ENCODE assay signal across 8 cellular contexts in genomic region chr11:61581030-61581928, GRCh38. TPM values are rescaled to one million over a fixed set of nuclear protein-coding genes. Genes with fewer than 3 reads are reported as not detected.
A peak's percentile ranks its signal among the peaks of the same experiment; 100 is the strongest.
DNase-seq lines count a peak whose midpoint lies in the region; ATAC-seq and TF ChIP-seq lines count a peak whose summit lies in the region.

TSS of gene SYT7 (minus strand) at chr11:61581076. CDS start at chr11:61580820, 256 bp downstream.

- peak within 1 kb of the TSS; percentile 29 for H3K4me3 ChIP-seq in Jurkat, Clone E6-1 (ENCODE audit: low read length)
- peak within 1 kb of the TSS; percentile 61 to 65 for H3K4me3 ChIP-seq in mucosa of rectum (ENCODE audit: low read length in 2 of 2)

- H3K9ac ChIP-seq in mucosa of rectum (ENCODE audit: low read depth in 1 of 2, low read length in 2 of 2) = peak within 1 kb of the TSS; percentile 24 to 74

- peak; percentile 86 for DNase-seq in DMS114 treated with DMSO at 0.1 percent for 48 hours (lab: John Stamatoyannopoulos, UW; ENCODE audit: unreplicated experiment)
- peak; percentile 92 for DNase-seq in Jurkat, Clone E6-1 (ENCODE audit: low read depth, low spot score)
- DNase-seq in OCI-M2 (lab: John Stamatoyannopoulos, UW; ENCODE audit: unreplicated experiment) = peak; percentile 48
- DNase-seq in activated T-cell treated with anti-CD3 and anti-CD28 coated beads, Interleukin-2, amount 50 U/mL, for 24 hours = peak; percentile 99
- peak; percentile 94 to 96 for DNase-seq in erythroblast (lab: John Stamatoyannopoulos, UW)
- DNase-seq in stimulated activated CD8-positive, alpha-beta memory T cell treated with anti-CD3 and anti-CD28 coated beads, Interleukin-4, amount 100 ng/mL, for 24 hours (ENCODE audit: low read depth) = peak; percentile 93

- H3K4me1 ChIP-seq in mucosa of rectum (ENCODE audit: control insufficient read depth in 2 of 2, insufficient read depth in 2 of 2, low read length in 2 of 2) = peaks cover 11 to 17% of the 10 kb centered on the region in 2 donors

- H3K4me1 Mint-ChIP-seq in activated T-cell treated with anti-CD3 and anti-CD28 coated beads, Interleukin-2, amount 50 U/mL, for 24 hours (ENCODE audit: low read depth) = peaks cover 8% of the 10 kb centered on the region

- no peaks in the 10 kb centered on the region for H3K9me3 Mint-ChIP-seq in activated T-cell treated with anti-CD3 and anti-CD28 coated beads, Interleukin-2, amount 50 U/mL, for 24 hours

- H3K27ac ChIP-seq in mucosa of rectum (ENCODE audit: low read depth in 2 of 2, low read length in 2 of 2) = peak within 1 kb of the TSS; percentile 74 to 86

- no peak for TF ChIP-seq POLR2A in erythroblast (IDR thresholded peaks at IDR 0.05; ENCODE audit: low read length)

- H3K27me3 ChIP-seq in mucosa of rectum (ENCODE audit: control insufficient read depth in 2 of 2, insufficient read depth in 2 of 2, low read length in 2 of 2) = peaks cover 12 to 18% of the 10 kb centered on the region in 2 donors

- H3K27ac Mint-ChIP-seq in activated T-cell treated with anti-CD3 and anti-CD28 coated beads, Interleukin-2, amount 50 U/mL, for 24 hours = peak within 1 kb of the TSS; percentile 50

- ATAC-seq in GM21723 (IDR thresholded peaks at IDR 0.05; ENCODE audit: unreplicated experiment) = peak; percentile 89

- H3K4me3 Mint-ChIP-seq in activated T-cell treated with anti-CD3 and anti-CD28 coated beads, Interleukin-2, amount 50 U/mL, for 24 hours = peak within 1 kb of the TSS; percentile 69

- H3K36me3 ChIP-seq in mucosa of rectum (ENCODE audit: control insufficient read depth in 2 of 2, insufficient read depth in 2 of 2, low read length in 2 of 2) = no peaks in the 10 kb centered on the region

- H3K36me3 Mint-ChIP-seq in activated T-cell treated with anti-CD3 and anti-CD28 coated beads, Interleukin-2, amount 50 U/mL, for 24 hours (ENCODE audit: low read depth) = no peaks in the 10 kb centered on the region

- H3K27me3 Mint-ChIP-seq in activated T-cell treated with anti-CD3 and anti-CD28 coated beads, Interleukin-2, amount 50 U/mL, for 24 hours = peaks cover 43% of the 10 kb centered on the region

- H3K9me3 ChIP-seq in mucosa of rectum (ENCODE audit: control insufficient read depth in 2 of 2, low read length in 2 of 2) = no peaks in the 10 kb centered on the region

RNA-seq across cellular contexts. Expression of gene SYT7, which starts in this region (rescaled TPM):
- 6.1 TPM for polyA plus RNA-seq in Jurkat, Clone E6-1 (2012; ENCODE audit: insufficient read depth, insufficient read length)

Comparison
In these comparisons a context has a peak if more than half of its experiments do, and no peak if none do; other contexts are left out.
1. Peak in every context shown above with its lines: DNase-seq, ATAC-seq, H3K4me3 ChIP-seq and H3K27ac ChIP-seq.
2. DNase-seq: peak in every context shown above with its lines; median percentile 99 in activated T-cell treated with anti-CD3 and anti-CD28 coated beads, Interleukin-2, amount 50 U/mL, for 24 hours; 95 in erythroblast; 93 in stimulated activated CD8-positive, alpha-beta memory T cell treated with anti-CD3 and anti-CD28 coated beads, Interleukin-4, amount 100 ng/mL, for 24 hours; 92 in Jurkat, Clone E6-1; 86 in DMS114 treated with DMSO at 0.1 percent for 48 hours; 48 in OCI-M2.